In the genomic region with DNA sequence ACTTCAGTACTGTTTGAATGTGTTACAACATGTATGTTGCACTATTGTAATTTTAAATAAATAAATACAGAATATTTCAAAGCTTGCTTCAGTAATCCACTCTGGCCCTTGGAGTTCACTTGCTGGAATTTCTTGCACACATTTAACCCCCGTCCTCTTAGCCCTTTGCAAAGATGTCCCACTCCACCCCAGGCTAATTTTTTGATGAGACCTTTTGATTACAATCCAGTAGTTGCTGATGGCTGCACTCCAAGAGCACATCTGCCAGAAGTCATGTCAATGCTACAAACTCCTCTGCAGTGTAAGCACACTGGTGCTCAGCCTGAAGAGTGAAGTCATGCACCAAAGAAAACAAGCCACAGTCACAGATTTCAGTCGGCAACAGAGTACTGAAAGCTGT, we compare ENCODE assay signal across 1 cellular context.
TF ChIP-seq lines count a peak whose summit lies in the region.

No MANE protein-coding gene starts in this region.

TF ChIP-seq in SK-N-SH, 30 proteins besides CTCF, POLR2A, EP300 and RAD21 (continued from another document):
- TF ChIP-seq, protein P1, sequence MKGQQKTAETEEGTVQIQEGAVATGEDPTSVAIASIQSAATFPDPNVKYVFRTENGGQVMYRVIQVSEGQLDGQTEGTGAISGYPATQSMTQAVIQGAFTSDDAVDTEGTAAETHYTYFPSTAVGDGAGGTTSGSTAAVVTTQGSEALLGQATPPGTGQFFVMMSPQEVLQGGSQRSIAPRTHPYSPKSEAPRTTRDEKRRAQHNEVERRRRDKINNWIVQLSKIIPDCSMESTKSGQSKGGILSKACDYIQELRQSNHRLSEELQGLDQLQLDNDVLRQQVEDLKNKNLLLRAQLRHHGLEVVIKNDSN (IDR thresholded peaks at IDR 0.05; ENCODE audit: borderline replicate concordance, low read depth) = no peak
- no peak for TF ChIP-seq TAF1 (IDR thresholded peaks at IDR 0.05; ENCODE audit: borderline replicate concordance, low read depth, low read length)
- no peak for TF ChIP-seq NFIC (IDR thresholded peaks at IDR 0.05; ENCODE audit: borderline replicate concordance)
- TF ChIP-seq ELF1 (IDR thresholded peaks at IDR 0.05) = no peak
- peak; percentile 66; the same call in 1 of the 2 replicates for TF ChIP-seq RCOR1 (IDR thresholded peaks at IDR 0.05; ENCODE audit: low read length)
- TF ChIP-seq MXI1 (IDR thresholded peaks at IDR 0.05; ENCODE audit: low read depth, low read length) = peak; percentile 44; the same call in 1 of the 2 replicates
- TF ChIP-seq MEF2A (IDR thresholded peaks at IDR 0.05; ENCODE audit: borderline replicate concordance, low read depth) = no peak
